In genomic region chr1:10939654-10940450, GRCh38 we compare ENCODE assay signal across 8 cellular contexts.
DNase-seq lines count a peak whose midpoint lies in the region; ATAC-seq and TF ChIP-seq lines count a peak whose summit lies in the region.

No MANE protein-coding gene starts in this region.

- H3K4me3 Mint-ChIP-seq in neural progenitor cell: no peak overlapping the region

- DNase-seq in Daoy (ENCODE audit: low read depth) (peak; percentile 44), neural progenitor cell (ENCODE audit: low spot score) (no peak), HPDE6-E6E7 (ENCODE audit: extremely low spot score) (no peak), NCI-H128 (lab: John Stamatoyannopoulos, UW; ENCODE audit: unreplicated experiment) (no peak), HUDEP-2 (lab: John Stamatoyannopoulos, UW; ENCODE audit: unreplicated experiment in 76 of 76) (no peak)
- peak; percentile 26 to 50 for DNase-seq in activated CD4-positive, alpha-beta T cell treated with anti-CD3 and anti-CD28 coated beads, Interleukin-2, amount 50 U/mL, for 24 hours (ENCODE audit: low read depth in 1 of 2, low spot score in 1 of 2)

- peaks cover 19% of the 10 kb centered on the region for H3K27me3 Mint-ChIP-seq in neural progenitor cell (ENCODE audit: insufficient read depth, low read depth)

- H3K9ac ChIP-seq in neural progenitor cell: no peak overlapping the region

- H3F3A ChIP-seq in neural progenitor cell (ENCODE audit: low read depth): peaks cover 11% of the 10 kb centered on the region

- no peak for TF ChIP-seq CTCF in neural progenitor cell (IDR thresholded peaks at IDR 0.05)

- H3K4me3 ChIP-seq in neural progenitor cell: no peak overlapping the region

- H3K27ac Mint-ChIP-seq in neural progenitor cell: peak overlapping the region; percentile 54

- H3K27me3 ChIP-seq in neural progenitor cell: no peaks in the 10 kb centered on the region

- no peaks in the 10 kb centered on the region for H3K36me3 ChIP-seq in neural progenitor cell

- ATAC-seq in HG02610 (IDR thresholded peaks at IDR 0.05; ENCODE audit: unreplicated experiment) (peak; percentile 67), HG03342 (IDR thresholded peaks at IDR 0.05; ENCODE audit: unreplicated experiment) (no peak)

- peaks cover 21% of the 10 kb centered on the region for H3K4me1 ChIP-seq in neural progenitor cell

- H3K79me2 ChIP-seq in neural progenitor cell (ENCODE audit: low read depth): no peaks in the 10 kb centered on the region

- H3K36me3 Mint-ChIP-seq in neural progenitor cell: no peaks in the 10 kb centered on the region

- peaks cover 43% of the 10 kb centered on the region for H3K4me1 Mint-ChIP-seq in neural progenitor cell

- no peaks in the 10 kb centered on the region for H4K20me1 ChIP-seq in neural progenitor cell (ENCODE audit: low read depth)

- H3K9me3 Mint-ChIP-seq in neural progenitor cell: no peaks in the 10 kb centered on the region

- no peak overlapping the region for H2AFZ ChIP-seq in neural progenitor cell (replicated peaks)

- no peaks in the 10 kb centered on the region for H3K9me3 ChIP-seq in neural progenitor cell (ENCODE audit: low read depth)

- H3K4me2 ChIP-seq in neural progenitor cell: no peak overlapping the region

- no peak overlapping the region for H3K27ac ChIP-seq in neural progenitor cell

Comparison
In these comparisons a context has a peak if more than half of its experiments do, and no peak if none do; other contexts are left out.
1. DNase-seq: peak in Daoy (single experiment) and activated CD4-positive, alpha-beta T cell treated with anti-CD3 and anti-CD28 coated beads, Interleukin-2, amount 50 U/mL, for 24 hours (2 of 2); none in neural progenitor cell (single experiment), HPDE6-E6E7 (single experiment), NCI-H128 (single experiment) and HUDEP-2 (0 of 76).